8 cellular contexts compared by ENCODE assay signal in genomic region chr15:74365619-74366445, GRCh38. TPM values are rescaled to one million over a fixed set of nuclear protein-coding genes. Genes with fewer than 3 reads are reported as not detected.
DNase-seq lines count a peak whose midpoint lies in the region; ATAC-seq and TF ChIP-seq lines count a peak whose summit lies in the region.

No MANE protein-coding gene starts in this region.

- H3K9me3 Mint-ChIP-seq in activated CD4-positive, alpha-beta T cell treated with anti-CD3 and anti-CD28 coated beads, Interleukin-2, amount 10 ng/mL, durations not matched to agents 24 days and 14 days: no peaks in the 10 kb centered on the region
- H3K9me3 Mint-ChIP-seq in chondrocyte (ENCODE audit: low read depth): no peaks in the 10 kb centered on the region

- ATAC-seq in left lobe of liver (peak; percentile 86), HG03469 (IDR thresholded peaks at IDR 0.05; ENCODE audit: unreplicated experiment) (no peak)

- peak; percentile 63 for DNase-seq in activated CD4-positive, alpha-beta T cell treated with anti-CD3 and anti-CD28 coated beads, Interleukin-2, amount 10 ng/mL, durations not matched to agents 24 days and 14 days
- no peak for DNase-seq in activated CD4-positive, alpha-beta T cell treated with anti-CD3 and anti-CD28 coated beads for 48 hours
- DNase-seq in chondrocyte (ENCODE audit: low spot score) (no peak), left lobe of liver (ENCODE audit: low spot score) (peak; percentile 56), stromal cell of bone marrow (ENCODE audit: low read depth) (peak; percentile 48), NCI-H345 treated with DMSO at 0.1 percent for 48 hours (lab: John Stamatoyannopoulos, UW; ENCODE audit: unreplicated experiment) (no peak), cerebellar nuclear complex (lab: John Stamatoyannopoulos, UW) (no peak)

- H3K4me1 Mint-ChIP-seq in activated CD4-positive, alpha-beta T cell treated with anti-CD3 and anti-CD28 coated beads, Interleukin-2, amount 10 ng/mL, durations not matched to agents 24 days and 14 days: peaks cover 3% of the 10 kb centered on the region
- peaks cover 5% of the 10 kb centered on the region for H3K4me1 Mint-ChIP-seq in chondrocyte (ENCODE audit: low read depth)

- intact Hi-C loops in activated CD4-positive, alpha-beta T cell treated with anti-CD3 and anti-CD28 coated beads, Interleukin-2, amount 10 ng/mL, durations not matched to agents 24 days and 14 days (cut with micrococcal nuclease): no loop called here

- TF ChIP-seq CTCF in chondrocyte (IDR thresholded peaks at IDR 0.05): no peak

- no peaks in the 10 kb centered on the region for H3K36me3 Mint-ChIP-seq in activated CD4-positive, alpha-beta T cell treated with anti-CD3 and anti-CD28 coated beads, Interleukin-2, amount 10 ng/mL, durations not matched to agents 24 days and 14 days (ENCODE audit: low read depth)
- no peaks in the 10 kb centered on the region for H3K36me3 Mint-ChIP-seq in chondrocyte (ENCODE audit: low read depth)

- H3K27me3 Mint-ChIP-seq in activated CD4-positive, alpha-beta T cell treated with anti-CD3 and anti-CD28 coated beads, Interleukin-2, amount 10 ng/mL, durations not matched to agents 24 days and 14 days: peaks cover 68% of the 10 kb centered on the region
- peaks cover 22% of the 10 kb centered on the region for H3K27me3 Mint-ChIP-seq in chondrocyte (ENCODE audit: low read depth)

- no peak overlapping the region for H3K27ac Mint-ChIP-seq in activated CD4-positive, alpha-beta T cell treated with anti-CD3 and anti-CD28 coated beads, Interleukin-2, amount 10 ng/mL, durations not matched to agents 24 days and 14 days
- peak overlapping the region; percentile 81 for H3K27ac Mint-ChIP-seq in chondrocyte (ENCODE audit: unreplicated experiment)

- H3K4me3 Mint-ChIP-seq in activated CD4-positive, alpha-beta T cell treated with anti-CD3 and anti-CD28 coated beads, Interleukin-2, amount 10 ng/mL, durations not matched to agents 24 days and 14 days: peak overlapping the region; percentile 69
- H3K4me3 Mint-ChIP-seq in chondrocyte (ENCODE audit: unreplicated experiment): peak overlapping the region; percentile 63

RNA-seq across cellular contexts. Expression of gene CYP11A1, which starts 1.6 kb away (rescaled TPM):
- total RNA-seq in activated CD4-positive, alpha-beta T cell treated with anti-CD3 and anti-CD28 coated beads, Interleukin-2, amount 10 ng/mL, durations not matched to agents 24 days and 14 days: not detected in 2 replicates
- total RNA-seq in chondrocyte (0.32 to 0.54 TPM in 2 of 3 replicates, not detected in the other), left lobe of liver (3.0 TPM)

Comparison
In these comparisons a context has a peak if more than half of its experiments do, and no peak if none do; other contexts are left out.
1. DNase-seq: peak in activated CD4-positive, alpha-beta T cell treated with anti-CD3 and anti-CD28 coated beads, Interleukin-2, amount 10 ng/mL, durations not matched to agents 24 days and 14 days (single experiment), left lobe of liver (single experiment) and stromal cell of bone marrow (single experiment); none in activated CD4-positive, alpha-beta T cell treated with anti-CD3 and anti-CD28 coated beads for 48 hours (single experiment), chondrocyte (single experiment), NCI-H345 treated with DMSO at 0.1 percent for 48 hours (single experiment) and cerebellar nuclear complex (0 of 2).